8 cellular contexts compared by ENCODE assay signal in the genomic region with DNA sequence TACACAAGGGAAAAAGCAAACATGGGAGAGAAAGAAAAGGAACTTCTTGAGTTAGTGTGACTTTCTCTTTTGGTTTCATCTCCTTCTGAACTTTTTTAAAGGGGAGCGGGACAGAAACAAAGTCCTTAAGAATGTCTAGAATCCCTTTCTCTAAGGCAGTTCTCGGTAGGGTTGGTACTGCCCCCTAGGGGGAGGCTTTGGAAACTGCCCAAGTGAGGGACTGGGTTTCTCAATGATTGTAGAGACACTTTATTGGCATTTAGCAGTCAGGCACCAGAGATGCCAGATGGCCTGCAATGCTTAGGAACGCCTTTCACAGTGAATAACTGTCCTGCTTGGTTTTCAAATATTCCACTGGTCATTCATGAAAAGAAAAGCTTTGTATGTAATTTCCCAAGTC.
A peak's percentile ranks its signal among the peaks of the same experiment; 100 is the strongest.
DNase-seq lines count a peak whose midpoint lies in the region; ATAC-seq and TF ChIP-seq lines count a peak whose summit lies in the region.

No MANE protein-coding gene starts in this region.

- TF ChIP-seq CTCF in dorsolateral prefrontal cortex (IDR thresholded peaks at IDR 0.05 in 54 of 56, conservative IDR thresholded peaks at IDR 0.05 in 2 of 56; ENCODE audit: low read depth in 1 of 56, partially characterized antibody in 56 of 56) (peak in 53 of 56 donors; percentile 10 to 72 (median 48)), sigmoid colon (IDR thresholded peaks at IDR 0.05) (peak in 1 of 4 experiments; percentile 21)

- H3K9me3 ChIP-seq in sigmoid colon, result no peaks in the 10 kb centered on the region

- H3K27ac ChIP-seq in dorsolateral prefrontal cortex, result no peak overlapping the region
- no peak overlapping the region for H3K27ac ChIP-seq in sigmoid colon

- no peak for TF ChIP-seq POLR2A in sigmoid colon (IDR thresholded peaks at IDR 0.05)

- no peak overlapping the region for H3K4me3 ChIP-seq in dorsolateral prefrontal cortex
- H3K4me3 ChIP-seq in sigmoid colon, result no peak overlapping the region

- 21 to 22% methylated on average over 3 of the region's 3 CpGs for WGBS in sigmoid colon, 2 donors

- TF ChIP-seq EP300 in sigmoid colon (IDR thresholded peaks at IDR 0.05), result no peak

- DNase-seq in NCI-H2081 (lab: John Stamatoyannopoulos, UW) (peak; percentile 33 to 56), NCI-H2081 treated with DMSO at 0.1 percent for 48 hours (lab: John Stamatoyannopoulos, UW) (no peak), NCI-H226 (peak; percentile 44), dorsolateral prefrontal cortex (peak in 7 of 10 donors; percentile 3 to 58 (median 33)), sigmoid colon (peak; percentile 57), DMS79 (lab: John Stamatoyannopoulos, UW) (no peak), left cardiac atrium (no peak)

- no peaks in the 10 kb centered on the region for H3K36me3 ChIP-seq in sigmoid colon

- peak; percentile 70 for ATAC-seq in GM21529 (IDR thresholded peaks at IDR 0.05; ENCODE audit: unreplicated experiment)
- no peak for ATAC-seq in left cardiac atrium

- H3K27me3 ChIP-seq in dorsolateral prefrontal cortex (peaks cover 0 to 22% (median 0%) of the 10 kb centered on the region in 45 donors), sigmoid colon (no peaks in the 10 kb centered on the region)

- H3K4me1 ChIP-seq in sigmoid colon, result no peaks in the 10 kb centered on the region

- intact Hi-C loops in dorsolateral prefrontal cortex (cut with DNase I), result no loop called here
- intact Hi-C loops in sigmoid colon (cut with DNase I), result no loop called here
- intact Hi-C loops in left cardiac atrium (cut with DNase I), result loop anchor here in 1 of 2 donors (10.0 kb wide), 1 partner anchor 52 kb away; no protein-coding TSS in a partner anchor

Comparison
In these comparisons a context has a peak if more than half of its experiments do, and no peak if none do; other contexts are left out.
1. DNase-seq: peak in NCI-H2081 (2 of 2), NCI-H226 (single experiment), dorsolateral prefrontal cortex (7 of 10) and sigmoid colon (single experiment); none in NCI-H2081 treated with DMSO at 0.1 percent for 48 hours (single experiment), DMS79 (single experiment) and left cardiac atrium (single experiment).